9 cellular contexts compared by ENCODE assay signal in the genomic region with DNA sequence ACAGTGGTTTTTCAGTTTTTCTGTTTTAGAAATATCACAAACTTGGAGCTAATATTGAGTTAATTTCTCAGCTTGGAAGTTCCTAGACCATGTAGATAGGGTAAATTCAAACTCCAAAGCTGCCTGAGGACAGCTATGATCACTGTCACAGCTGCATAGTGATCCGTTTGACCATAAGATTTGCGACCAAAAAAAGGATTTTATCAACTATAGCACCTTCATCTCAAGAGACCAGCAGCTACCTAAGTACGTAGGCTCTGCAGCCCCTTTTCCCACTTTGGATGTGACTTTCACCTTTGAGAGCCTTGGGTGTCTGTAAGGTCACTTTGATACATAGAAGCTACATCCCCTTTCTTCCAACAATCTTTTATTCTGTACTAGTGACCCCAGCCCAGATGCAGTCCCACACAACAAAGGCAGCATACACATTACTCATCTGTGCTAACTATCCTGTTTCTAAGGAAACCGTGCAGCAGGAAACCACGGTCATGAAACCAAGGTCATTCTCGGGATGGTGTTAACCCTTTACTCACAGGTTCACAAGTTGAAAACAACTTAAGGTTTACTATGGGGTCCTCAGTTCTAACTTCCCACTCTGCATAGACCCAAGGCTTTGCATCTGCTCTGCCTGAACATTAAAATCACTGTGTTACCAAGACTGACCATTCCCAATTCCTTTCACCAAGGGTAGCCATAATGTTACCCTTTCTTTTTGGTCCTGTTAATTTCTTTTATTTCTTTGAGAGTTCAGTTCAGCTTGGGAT.
A peak's percentile ranks its signal among the peaks of the same experiment; 100 is the strongest.
DNase-seq lines count a peak whose midpoint lies in the region; ATAC-seq and TF ChIP-seq lines count a peak whose summit lies in the region.
"Had no signal": no experiment of that assay in that cellular context is flagged by ENCODE, and none has a peak within 500 bp of the region (broad histone marks: within the 10 kb centered on the region; RNA-seq: fewer than 3 reads in every experiment).

No MANE protein-coding gene starts in this region.

- CTCF ChIA-PET in Caco-2 (lab: Charles Lee), result no interaction called here

- H3K9me3 Mint-ChIP-seq in Caco-2 (ENCODE audit: unreplicated experiment), result no peaks in the 10 kb centered on the region
- H3K9me3 Mint-ChIP-seq in activated T-helper 17 cell treated with anti-CD3 and anti-CD28 coated beads, Interleukin-2, amount 50 U/mL, for 72 hours, result no peaks in the 10 kb centered on the region

- peak; percentile 49 for ATAC-seq in HG03159 (IDR thresholded peaks at IDR 0.05; ENCODE audit: unreplicated experiment)
- ATAC-seq in activated T-helper 17 cell treated with anti-CD3 and anti-CD28 coated beads, Interleukin-2, amount 50 U/mL, for 72 hours (replicated peaks), result peak; percentile 90
- no peak for ATAC-seq in HG02571 (IDR thresholded peaks at IDR 0.05; ENCODE audit: unreplicated experiment)

- H3K4me3 ChIP-seq in Caco-2 (ENCODE audit: low read depth, low read length), result no peak overlapping the region
- H3K4me3 ChIP-seq: MG63 had no signal

- POLR2A ChIA-PET in Caco-2 (lab: Charles Lee), result no interaction called here

- H3K4me1 ChIP-seq in Caco-2, result peaks cover 8% of the 10 kb centered on the region; the same call in 1 of the 2 replicates

- intact Hi-C loops in Caco-2 (cut with micrococcal nuclease; ENCODE audit: unreplicated experiment), result no loop called here

- H3K27ac Mint-ChIP-seq in Caco-2 (ENCODE audit: unreplicated experiment), result peak overlapping the region; percentile 59
- peak overlapping the region; percentile 8 for H3K27ac Mint-ChIP-seq in activated T-helper 17 cell treated with anti-CD3 and anti-CD28 coated beads, Interleukin-2, amount 50 U/mL, for 72 hours

- DNase-seq in Caco-2, result no peak
- peak; percentile 31 for DNase-seq in kidney tubule cell (ENCODE audit: low spot score)
- DNase-seq in CD1c-positive myeloid dendritic cell (ENCODE audit: extremely low spot score), result no peak
- no peak for DNase-seq in NCI-H774 (lab: John Stamatoyannopoulos, UW)
- DNase-seq in HUDEP-2 (lab: John Stamatoyannopoulos, UW; ENCODE audit: unreplicated experiment in 76 of 76), result no peak
- DNase-seq: MG63 had no signal

- H3K9me3 ChIP-seq in Caco-2, result no peaks in the 10 kb centered on the region
- H3K9me3 ChIP-seq: MG63 had no signal

- H3K4me3 Mint-ChIP-seq in Caco-2 (ENCODE audit: unreplicated experiment), result no peak overlapping the region
- no peak overlapping the region for H3K4me3 Mint-ChIP-seq in activated T-helper 17 cell treated with anti-CD3 and anti-CD28 coated beads, Interleukin-2, amount 50 U/mL, for 72 hours

- no peaks in the 10 kb centered on the region for H3K36me3 Mint-ChIP-seq in Caco-2 (ENCODE audit: insufficient read depth, unreplicated experiment)
- no peaks in the 10 kb centered on the region for H3K36me3 Mint-ChIP-seq in activated T-helper 17 cell treated with anti-CD3 and anti-CD28 coated beads, Interleukin-2, amount 50 U/mL, for 72 hours (ENCODE audit: low read depth)

- no peaks in the 10 kb centered on the region for H3K36me3 ChIP-seq in Caco-2 (ENCODE audit: control insufficient read depth, insufficient read depth, low read length)

- peaks cover 8% of the 10 kb centered on the region for H3K4me1 Mint-ChIP-seq in Caco-2 (ENCODE audit: low read depth, unreplicated experiment)
- H3K4me1 Mint-ChIP-seq in activated T-helper 17 cell treated with anti-CD3 and anti-CD28 coated beads, Interleukin-2, amount 50 U/mL, for 72 hours, result peaks cover 12% of the 10 kb centered on the region

- BruUV-seq in Caco-2 (replicated peaks; lab: Mats Ljungman, UMichigan), result no TSS peak

- H3K27me3 Mint-ChIP-seq in Caco-2 (ENCODE audit: insufficient read depth, unreplicated experiment), result no peaks in the 10 kb centered on the region
- no peaks in the 10 kb centered on the region for H3K27me3 Mint-ChIP-seq in activated T-helper 17 cell treated with anti-CD3 and anti-CD28 coated beads, Interleukin-2, amount 50 U/mL, for 72 hours

- H3K27me3 ChIP-seq in Caco-2 (replicated peaks; ENCODE audit: control insufficient read depth, insufficient read depth, low read length), result no peaks in the 10 kb centered on the region
- H3K27me3 ChIP-seq: MG63 had no signal

- no peak for TF ChIP-seq CTCF in Caco-2 (IDR thresholded peaks at IDR 0.05; ENCODE audit: insufficient read depth in 1 of 2, low read depth in 1 of 2, low read length in 1 of 2, severe bottlenecking in 1 of 2, unreplicated experiment in 1 of 2)
